8 cellular contexts compared by ENCODE assay signal in the genomic region with DNA sequence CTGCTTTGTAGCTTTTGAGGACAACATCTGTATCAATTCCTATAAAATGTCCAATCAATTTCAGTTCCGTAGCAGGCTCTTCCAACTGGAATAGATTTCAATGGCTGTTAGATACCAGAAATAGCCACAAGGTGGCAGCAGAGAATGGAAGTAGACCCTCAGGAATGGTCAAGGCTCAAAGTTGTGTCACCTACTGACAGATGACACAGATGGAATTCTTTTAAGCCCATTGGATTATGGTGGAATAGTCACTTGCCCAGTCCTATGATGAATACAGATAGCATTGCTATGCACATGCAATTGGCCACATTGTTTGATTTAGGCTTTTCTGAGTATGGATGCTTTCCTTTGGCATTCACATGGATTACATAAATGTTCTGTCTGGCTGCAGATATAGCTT.
A peak's percentile ranks its signal among the peaks of the same experiment; 100 is the strongest.
DNase-seq lines count a peak whose midpoint lies in the region; ATAC-seq lines count a peak whose summit lies in the region.

No MANE protein-coding gene starts in this region.

- no peaks in the 10 kb centered on the region for H3K9me3 Mint-ChIP-seq in stimulated activated effector memory CD8-positive, alpha-beta T cell treated with anti-CD3 and anti-CD28 coated beads, Interleukin-12 subunit alpha, Interleukin-12 subunit beta, amount 100 ng/mL, for 72 hours

- no peak overlapping the region for H3K4me3 Mint-ChIP-seq in stimulated activated effector memory CD8-positive, alpha-beta T cell treated with anti-CD3 and anti-CD28 coated beads, Interleukin-12 subunit alpha, Interleukin-12 subunit beta, amount 100 ng/mL, for 72 hours

- no peak for ATAC-seq in stimulated activated effector memory CD8-positive, alpha-beta T cell treated with anti-CD3 and anti-CD28 coated beads, Interleukin-12 subunit alpha, Interleukin-12 subunit beta, amount 100 ng/mL, for 72 hours
- ATAC-seq in HG02571 (IDR thresholded peaks at IDR 0.05; ENCODE audit: unreplicated experiment), result no peak

- H3K27ac Mint-ChIP-seq in stimulated activated effector memory CD8-positive, alpha-beta T cell treated with anti-CD3 and anti-CD28 coated beads, Interleukin-12 subunit alpha, Interleukin-12 subunit beta, amount 100 ng/mL, for 72 hours, result no peak overlapping the region

- DNase-seq in stimulated activated CD4-positive, alpha-beta T cell treated with anti-CD3 and anti-CD28 coated beads, Interleukin-12 subunit alpha, Interleukin-12 subunit beta, amount 100 ng/mL, for 4 hours, result peak; percentile 2
- no peak for DNase-seq in stimulated activated CD4-positive, alpha-beta T cell treated with anti-CD3 and anti-CD28 coated beads, Interleukin-1b, Interleukin-23, amount 100 ng/mL, for 48 hours
- DNase-seq in HT1080 (ENCODE audit: low read depth) (peak; percentile 49), RPMI8226 (peak; percentile 42), cerebellar cortex (ENCODE audit: low spot score) (peak; percentile 23), left kidney (ENCODE audit: low read depth, low spot score) (peak; percentile 57)
- DNase-seq in stimulated activated effector memory CD8-positive, alpha-beta T cell treated with anti-CD3 and anti-CD28 coated beads, Interleukin-12 subunit alpha, Interleukin-12 subunit beta, amount 100 ng/mL, for 72 hours (ENCODE audit: low spot score in 2 of 2), result peak; percentile 22 to 59

- no peaks in the 10 kb centered on the region for H3K36me3 Mint-ChIP-seq in stimulated activated effector memory CD8-positive, alpha-beta T cell treated with anti-CD3 and anti-CD28 coated beads, Interleukin-12 subunit alpha, Interleukin-12 subunit beta, amount 100 ng/mL, for 72 hours

- H3K4me1 Mint-ChIP-seq in stimulated activated effector memory CD8-positive, alpha-beta T cell treated with anti-CD3 and anti-CD28 coated beads, Interleukin-12 subunit alpha, Interleukin-12 subunit beta, amount 100 ng/mL, for 72 hours, result peaks cover 19% of the 10 kb centered on the region
